1 cellular context compared by ENCODE assay signal in genomic region chr16:5615868-5616642, GRCh38.
TF ChIP-seq lines count a peak whose summit lies in the region.

No MANE protein-coding gene starts in this region.

TF ChIP-seq in HepG2, 621 proteins besides CTCF, POLR2A, EP300 and RAD21 (continued from another document):
- TF ChIP-seq HES4 (CRISPR knock-in tag; IDR thresholded peaks at IDR 0.05; ENCODE audit: borderline replicate concordance) (no peak), TEAD3 (CRISPR knock-in tag; optimal IDR thresholded peaks at IDR 0.05; ENCODE audit: borderline replicate concordance) (peak; percentile 13), ELF3 (CRISPR knock-in tag; IDR thresholded peaks at IDR 0.05) (peak; percentile 70; the same call in 1 of the 2 replicates), ZNF562 (CRISPR knock-in tag; IDR thresholded peaks at IDR 0.05; ENCODE audit: borderline replicate concordance) (no peak), PCBP1 (IDR thresholded peaks at IDR 0.05; ENCODE audit: borderline replicate concordance, low read depth, low read length) (0 out of 2 replicates have a peak, but pooled peaks have one; percentile 69), STAG1 (CRISPR knock-in tag; IDR thresholded peaks at IDR 0.05) (peak; percentile 70), ELF1 (CRISPR knock-in tag; IDR thresholded peaks at IDR 0.05) (peak; percentile 56), ZNF687 (CRISPR knock-in tag; IDR thresholded peaks at IDR 0.05) (0 out of 2 replicates have a peak, but pooled peaks have one; percentile 30), ZNF263 (CRISPR knock-in tag; IDR thresholded peaks at IDR 0.05) (0 out of 2 replicates have a peak, but pooled peaks have one; percentile 15), ZNF121 (CRISPR knock-in tag; IDR thresholded peaks at IDR 0.05) (no peak), PCBP2 (optimal IDR thresholded peaks at IDR 0.05; ENCODE audit: low read depth, low read length, poor library complexity, severe bottlenecking) (peak; percentile 28), ZSCAN12 (CRISPR knock-in tag; IDR thresholded peaks at IDR 0.05) (no peak), ARID4A (CRISPR knock-in tag; IDR thresholded peaks at IDR 0.05; ENCODE audit: borderline replicate concordance) (peak; percentile 22; the same call in 1 of the 2 replicates), ZMYM4 (CRISPR knock-in tag; IDR thresholded peaks at IDR 0.05) (peak; percentile 27; the same call in 1 of the 2 replicates), GABPA (IDR thresholded peaks at IDR 0.05; ENCODE audit: low read depth, low read length) (no peak), GABPA (CRISPR knock-in tag; IDR thresholded peaks at IDR 0.05; ENCODE audit: low read depth) (peak; percentile 64; the same call in 1 of the 2 replicates), ZNF788 (CRISPR knock-in tag; IDR thresholded peaks at IDR 0.05; ENCODE audit: borderline replicate concordance) (0 out of 2 replicates have a peak, but pooled peaks have one; percentile 45), CBX1 (IDR thresholded peaks at IDR 0.05; ENCODE audit: low read depth) (peak; percentile 51), SALL1 (CRISPR knock-in tag; IDR thresholded peaks at IDR 0.05) (peak; percentile 24; the same call in 1 of the 2 replicates)
